Comparison of ENCODE assay signal across 16 cellular contexts in the genomic region with DNA sequence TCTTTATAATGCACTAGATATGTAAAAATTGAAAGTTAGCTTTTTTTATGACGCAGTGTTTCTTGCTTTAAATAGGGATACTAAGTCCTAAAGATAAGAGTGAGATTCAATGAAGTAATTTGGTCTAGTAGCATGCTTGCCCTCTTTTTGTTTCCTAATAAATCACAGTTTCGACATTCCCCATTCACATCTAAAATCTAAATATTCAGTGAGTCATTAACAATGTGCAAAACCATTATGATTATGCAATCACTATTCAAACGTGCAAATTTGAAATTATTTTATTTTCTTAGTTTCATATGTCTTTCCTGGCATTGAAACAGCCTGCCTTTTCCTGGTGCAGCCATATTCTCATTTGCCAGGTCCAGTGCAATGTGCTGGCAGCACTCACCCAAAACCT.
DNase-seq lines count a peak whose midpoint lies in the region; ATAC-seq and TF ChIP-seq lines count a peak whose summit lies in the region.
"Had no signal": no experiment of that assay in that cellular context is flagged by ENCODE, and none has a peak within 500 bp of the region (broad histone marks: within the 10 kb centered on the region; RNA-seq: fewer than 3 reads in every experiment).

No MANE protein-coding gene starts in this region.

- no peak overlapping the region for H3K9ac ChIP-seq in colonic mucosa (ENCODE audit: low read depth in 2 of 2, low read length in 2 of 2)
- H3K9ac ChIP-seq: BLaER1 had no signal

- H3K4me1 ChIP-seq in colonic mucosa, result no peaks in the 10 kb centered on the region
- H3K4me1 ChIP-seq: BLaER1 had no signal

- no peaks in the 10 kb centered on the region for H3K27me3 ChIP-seq in colonic mucosa
- H3K27me3 ChIP-seq: BLaER1 had no signal

- TF ChIP-seq CTCF in colonic mucosa (IDR thresholded peaks at IDR 0.05), result no peak

- H3K9me3 ChIP-seq in colonic mucosa, result no peaks in the 10 kb centered on the region
- H3K9me3 ChIP-seq: BLaER1 had no signal

- peak; percentile 4 for DNase-seq in EL
- DNase-seq in LHCN-M2 (ENCODE audit: low read depth), result peak; percentile 20
- DNase-seq in fibroblast of gingiva (ENCODE audit: low read depth), result peak; percentile 8
- peak; percentile 2 for DNase-seq in iris pigment epithelial cell (ENCODE audit: low read depth)
- no peak for DNase-seq in UCSD-AML1 (lab: John Stamatoyannopoulos, UW; ENCODE audit: unreplicated experiment)
- no peak for DNase-seq in KG1 (lab: John Stamatoyannopoulos, UW)
- DNase-seq in colonic mucosa, result no peak
- DNase-seq: 8988T; AML-193; CD8-positive, alpha-beta memory T cell; DMS 273 treated with DMSO at 0.1 percent for 48 hours; GOT3; H9 had no signal

- H3K36me3 ChIP-seq in colonic mucosa, result no peaks in the 10 kb centered on the region
- H3K36me3 ChIP-seq: BLaER1 had no signal

- ATAC-seq in GM18520 (IDR thresholded peaks at IDR 0.05; ENCODE audit: unreplicated experiment), result no peak
- ATAC-seq: HepG2 had no signal

- H3K27ac ChIP-seq in colonic mucosa, result no peak overlapping the region
- H3K27ac ChIP-seq: BLaER1 had no signal

- no peak overlapping the region for H3K4me3 ChIP-seq in colonic mucosa
- H3K4me3 ChIP-seq: BLaER1 had no signal

- intact Hi-C loops in colonic mucosa (cut with DNase I), result no loop called here

Comparison
In these comparisons a context has a peak if more than half of its experiments do, and no peak if none do; other contexts are left out.
1. DNase-seq: peak in EL (single experiment), LHCN-M2 (single experiment), fibroblast of gingiva (single experiment) and iris pigment epithelial cell (single experiment); none in UCSD-AML1 (single experiment), KG1 (single experiment) and colonic mucosa (single experiment).